In the genomic region with DNA sequence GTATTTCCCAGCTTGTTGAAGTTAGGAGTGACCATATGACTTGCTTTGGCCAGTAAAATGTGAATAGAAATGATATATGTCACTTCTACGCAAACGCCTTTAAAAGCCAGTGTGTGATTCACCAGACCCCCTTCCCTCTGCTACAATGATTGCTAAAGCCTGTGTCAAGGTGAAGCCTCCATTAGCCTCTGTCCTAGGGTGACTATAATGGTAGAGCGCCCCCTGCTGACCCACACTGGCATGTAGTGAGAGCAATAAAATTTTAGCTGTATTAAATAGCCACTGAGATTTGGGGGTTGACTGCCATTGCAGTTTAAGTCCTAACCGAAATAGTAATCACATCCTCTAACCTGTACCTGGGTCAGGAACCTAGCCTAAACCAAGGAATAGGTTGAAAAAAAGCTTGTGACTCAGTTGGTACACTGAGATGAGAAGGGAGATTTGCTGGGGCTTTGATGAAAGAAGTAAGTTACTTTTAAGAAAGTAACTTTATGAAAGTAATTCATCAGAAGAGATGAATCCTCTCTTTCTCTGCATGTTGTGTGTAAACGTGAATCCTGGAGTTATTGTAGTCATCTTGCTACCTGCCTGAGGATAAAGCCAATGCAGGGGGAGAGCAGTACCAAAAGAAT, we compare ENCODE assay signal across 8 cellular contexts. TPM values are rescaled to one million over a fixed set of nuclear protein-coding genes. Genes with fewer than 3 reads are reported as not detected.
A peak's percentile ranks its signal among the peaks of the same experiment; 100 is the strongest.
DNase-seq lines count a peak whose midpoint lies in the region; ATAC-seq and TF ChIP-seq lines count a peak whose summit lies in the region.

No MANE protein-coding gene starts in this region.

- peak; percentile 97 for ATAC-seq in GM21786 (IDR thresholded peaks at IDR 0.05; ENCODE audit: unreplicated experiment)

- H3K9ac ChIP-seq in KMS-11: no peak overlapping the region

- H3K27me3 ChIP-seq in KMS-11 (ENCODE audit: insufficient read depth, low read depth) (no peaks in the 10 kb centered on the region), SJSA1 (replicated peaks) (no peaks in the 10 kb centered on the region), cardiac muscle cell (no peaks in the 10 kb centered on the region)

- H3K9me3 ChIP-seq in SJSA1 (replicated peaks) (no peaks in the 10 kb centered on the region), cardiac muscle cell (ENCODE audit: low read depth) (no peaks in the 10 kb centered on the region)

- no peak overlapping the region for H2AFZ ChIP-seq in KMS-11 (ENCODE audit: low read depth)

- no peak overlapping the region for H3K4me2 ChIP-seq in KMS-11

- TF ChIP-seq CTCF in KMS-11 (conservative IDR thresholded peaks at IDR 0.05; ENCODE audit: low read depth, low read length) (peak; percentile 98), cardiac muscle cell (IDR thresholded peaks at IDR 0.05; ENCODE audit: low read depth, low read length) (peak; percentile 90)

- H3K27ac ChIP-seq in KMS-11 (no peak overlapping the region), SJSA1 (no peak overlapping the region), cardiac muscle cell (no peak overlapping the region)

- H3K4me3 ChIP-seq in KMS-11 (IDR thresholded peaks at IDR 0.05; ENCODE audit: insufficient read depth, low read depth, low read length): no peak overlapping the region
- H3K4me3 ChIP-seq in SJSA1: no peak overlapping the region
- H3K4me3 ChIP-seq in cardiac muscle cell: no peak overlapping the region

- no peaks in the 10 kb centered on the region for H3K79me2 ChIP-seq in KMS-11 (ENCODE audit: insufficient read depth, low read depth)

- H4K20me1 ChIP-seq in KMS-11 (ENCODE audit: insufficient read depth): no peaks in the 10 kb centered on the region

- H3K36me3 ChIP-seq in KMS-11 (ENCODE audit: insufficient read depth) (no peaks in the 10 kb centered on the region), SJSA1 (no peaks in the 10 kb centered on the region), cardiac muscle cell (no peaks in the 10 kb centered on the region)

- H3K4me1 ChIP-seq in KMS-11 (ENCODE audit: low read depth, poor library complexity, severe bottlenecking) (no peaks in the 10 kb centered on the region), SJSA1 (replicated peaks) (peaks cover 25% of the 10 kb centered on the region), cardiac muscle cell (ENCODE audit: low read depth) (no peaks in the 10 kb centered on the region)

- DNase-seq in GM03348 (ENCODE audit: low spot score): peak; percentile 70
- peak; percentile 56 to 76 for DNase-seq in SJSA1 (ENCODE audit: low read depth in 1 of 2, low spot score in 2 of 2)
- peak; percentile 77 for DNase-seq in activated naive CD4-positive, alpha-beta T cell treated with Interleukin-2 at 50 U/mL for 16 hours
- DNase-seq in cardiac muscle cell (ENCODE audit: low read depth in 1 of 2, low spot score in 1 of 2): peak; percentile 88 to 90
- peak; percentile 50 for DNase-seq in putamen (ENCODE audit: low spot score)
- no peak for DNase-seq in DMS114 treated with DMSO at 0.1 percent for 48 hours (lab: John Stamatoyannopoulos, UW; ENCODE audit: unreplicated experiment)

RNA-seq across cellular contexts. Expression of a gene that starts 52.6 kb away (rescaled TPM):
- 15.6 and 17.0 TPM in 2 replicates for total RNA-seq in SJSA1 (2014; rRNA removed; shearing (Covaris generic))
- total RNA-seq in cardiac muscle cell: 22.1 and 23.6 TPM in 2 replicates
- polyA plus RNA-seq in cardiac muscle cell: 12.9 and 21.5 TPM in 2 replicates

RNA-seq across cellular contexts. Expression of a gene that starts 52.8 kb away (rescaled TPM):
- total RNA-seq in SJSA1 (2014; rRNA removed; shearing (Covaris generic)): 17.8 and 21.1 TPM in 2 replicates
- 12.5 and 16.6 TPM in 2 replicates for total RNA-seq in cardiac muscle cell
- polyA plus RNA-seq in cardiac muscle cell: 15.0 and 22.3 TPM in 2 replicates
